In genomic region chr4:184318852-184319251, GRCh38 we compare ENCODE assay signal across 14 cellular contexts.
DNase-seq lines count a peak whose midpoint lies in the region; ATAC-seq and TF ChIP-seq lines count a peak whose summit lies in the region.
"Had no signal": no experiment of that assay in that cellular context is flagged by ENCODE, and none has a peak within 500 bp of the region (broad histone marks: within the 10 kb centered on the region; RNA-seq: fewer than 3 reads in every experiment).

No MANE protein-coding gene starts in this region.

- POLR2A ChIA-PET in OCI-LY7 (lab: Charles Lee), result interaction anchor here (0.9 to 3.0 kb wide), 7 partner anchors 9 to 217 kb away, joined by 3 to 29 read pairs (median 5); no protein-coding TSS in a partner anchor

- CTCF ChIA-PET in OCI-LY7 (lab: Charles Lee; ENCODE audit: unreplicated experiment), result interaction anchor here (0.8 kb wide), 1 partner anchor 9 kb away, joined by 3 read pairs; no protein-coding TSS in a partner anchor

- no peaks in the 10 kb centered on the region for H3K9me3 ChIP-seq in OCI-LY7 (ENCODE audit: low read length)
- H3K9me3 ChIP-seq: upper lobe of left lung had no signal

- no peaks in the 10 kb centered on the region for H3K27me3 Mint-ChIP-seq in activated T-cell treated with anti-CD3 and anti-CD28 coated beads, Interleukin-2, amount 50 U/mL, for 24 hours
- H3K27me3 Mint-ChIP-seq in nephron progenitor cell (ENCODE audit: low read depth, poor library complexity), result peaks cover 12% of the 10 kb centered on the region

- peak overlapping the region; percentile 86 for H2AFZ ChIP-seq in OCI-LY7 (ENCODE audit: low read length)

- intact Hi-C loops in OCI-LY7 (cut with micrococcal nuclease; ENCODE audit: unreplicated experiment), result no loop called here

- H3K36me3 Mint-ChIP-seq in activated T-cell treated with anti-CD3 and anti-CD28 coated beads, Interleukin-2, amount 50 U/mL, for 24 hours (ENCODE audit: low read depth), result no peaks in the 10 kb centered on the region
- H3K36me3 Mint-ChIP-seq in nephron progenitor cell (ENCODE audit: low read depth), result no peaks in the 10 kb centered on the region

- ATAC-seq in HG02642 (IDR thresholded peaks at IDR 0.05; ENCODE audit: poor library complexity, unreplicated experiment), result peak; percentile 3
- ATAC-seq: Panc1 had no signal

- no peaks in the 10 kb centered on the region for H4K20me1 ChIP-seq in OCI-LY7 (ENCODE audit: insufficient read depth, low read length)

- peak overlapping the region; percentile 4 for H3K27ac ChIP-seq in OCI-LY7 (ENCODE audit: low read depth, low read length, poor library complexity, severe bottlenecking)
- H3K27ac ChIP-seq: epithelial cell of prostate, upper lobe of left lung, VCaP had no signal

- peak; percentile 44 for DNase-seq in activated T-cell treated with anti-CD3 and anti-CD28 coated beads, Interleukin-2, amount 50 U/mL, for 24 hours
- DNase-seq in activated T-cell treated with anti-CD3 and anti-CD28 coated beads for 4 hours (no peak), OCI-LY7 (ENCODE audit: low spot score) (no peak), nephron progenitor cell (no peak), NAMALWA (ENCODE audit: low spot score) (no peak), MV-4-11 (lab: John Stamatoyannopoulos, UW) (no peak)
- no peak for DNase-seq in activated CD4-positive, CD25-positive, alpha-beta regulatory T cell (lab: John Stamatoyannopoulos, UW)
- DNase-seq: anterior cingulate cortex, NCI-H1694 treated with DMSO at 0.1 percent for 48 hours, upper lobe of left lung had no signal

- no peaks in the 10 kb centered on the region for H3K79me2 ChIP-seq in OCI-LY7 (ENCODE audit: insufficient read depth, low read depth, low read length)

- H3K9me3 Mint-ChIP-seq in activated T-cell treated with anti-CD3 and anti-CD28 coated beads, Interleukin-2, amount 50 U/mL, for 24 hours, result no peaks in the 10 kb centered on the region
- no peaks in the 10 kb centered on the region for H3K9me3 Mint-ChIP-seq in nephron progenitor cell

- H3K4me3 Mint-ChIP-seq in activated T-cell treated with anti-CD3 and anti-CD28 coated beads, Interleukin-2, amount 50 U/mL, for 24 hours, result no peak overlapping the region
- no peak overlapping the region for H3K4me3 Mint-ChIP-seq in nephron progenitor cell

- H3K4me1 ChIP-seq in OCI-LY7 (ENCODE audit: insufficient read depth, low read length, poor library complexity, severe bottlenecking), result peaks cover 47% of the 10 kb centered on the region

- H3K4me1 Mint-ChIP-seq in activated T-cell treated with anti-CD3 and anti-CD28 coated beads, Interleukin-2, amount 50 U/mL, for 24 hours (ENCODE audit: low read depth), result peaks cover 59% of the 10 kb centered on the region
- H3K4me1 Mint-ChIP-seq in nephron progenitor cell, result no peaks in the 10 kb centered on the region

- H3K9me2 ChIP-seq in OCI-LY7 (ENCODE audit: insufficient read depth, low read length), result no peaks in the 10 kb centered on the region

- H3K36me3 ChIP-seq in OCI-LY7 (ENCODE audit: insufficient read depth, low read length), result no peaks in the 10 kb centered on the region
- H3K36me3 ChIP-seq: upper lobe of left lung had no signal

- TF ChIP-seq CTCF in OCI-LY7 (conservative IDR thresholded peaks at IDR 0.05; ENCODE audit: low read length) (no peak), nephron progenitor cell (IDR thresholded peaks at IDR 0.05) (no peak)

- BruUV-seq in OCI-LY7 (replicated peaks; lab: Mats Ljungman, UMichigan), result no TSS peak

- peak overlapping the region; percentile 58 for H3K4me2 ChIP-seq in OCI-LY7 (ENCODE audit: low read length)

- H3K27ac Mint-ChIP-seq in activated T-cell treated with anti-CD3 and anti-CD28 coated beads, Interleukin-2, amount 50 U/mL, for 24 hours, result peak overlapping the region; percentile 95
- H3K27ac Mint-ChIP-seq in nephron progenitor cell, result peak overlapping the region; percentile 26

- no peak overlapping the region for H3K4me3 ChIP-seq in OCI-LY7 (ENCODE audit: low read depth, low read length, poor library complexity, severe bottlenecking)
- H3K4me3 ChIP-seq: upper lobe of left lung had no signal
